Comparison of ENCODE assay signal across 8 cellular contexts in the genomic region with DNA sequence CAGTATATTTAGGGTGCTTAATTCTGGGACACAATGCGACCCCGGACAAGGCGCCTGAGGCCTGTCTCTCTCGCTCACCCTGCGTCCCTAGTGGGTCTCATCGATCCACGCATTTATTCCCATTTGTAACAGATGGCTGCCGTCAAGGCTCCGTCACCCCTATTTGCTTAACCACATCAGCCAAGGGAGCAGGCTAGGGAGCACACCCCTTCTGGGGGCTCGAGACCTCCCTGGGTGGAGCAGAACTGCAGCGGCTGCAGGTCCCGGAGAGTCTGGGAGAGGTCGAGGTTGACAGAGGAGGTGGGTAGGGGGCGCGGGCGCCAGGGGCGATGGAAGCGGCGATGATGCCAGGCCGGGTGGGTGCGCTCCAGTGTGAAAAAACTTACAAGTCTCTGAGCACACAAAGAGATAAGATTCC. TPM values are rescaled to one million over a fixed set of nuclear protein-coding genes. Genes with fewer than 3 reads are reported as not detected.
DNase-seq lines count a peak whose midpoint lies in the region; ATAC-seq and TF ChIP-seq lines count a peak whose summit lies in the region.

No MANE protein-coding gene starts in this region.

- DNase-seq in GM13977 (ENCODE audit: low spot score) (peak; percentile 7), PC-9 (peak in 1 of 2 experiments; percentile 6), hepatocyte (ENCODE audit: low spot score) (peak; percentile 35), skeletal muscle cell (ENCODE audit: low read depth) (no peak), Kasumi-1 (lab: John Stamatoyannopoulos, UW) (no peak), DMS114 treated with DMSO at 0.1 percent for 48 hours (lab: John Stamatoyannopoulos, UW; ENCODE audit: unreplicated experiment) (no peak), GM13976 (ENCODE audit: low spot score) (no peak)
- DNase-seq in activated naive CD8-positive, alpha-beta T cell treated with anti-CD3 and anti-CD28 coated beads, Interleukin-2, amount 10 ng/mL, durations not matched to agents 7 days and 5 days = peak; percentile 50

- intact Hi-C loops in PC-9 (cut with micrococcal nuclease; ENCODE audit: unreplicated experiment) = loop anchor here (5.0 kb wide), 1 partner anchor 604 kb away; no protein-coding TSS in a partner anchor

- H3K36me3 Mint-ChIP-seq in activated naive CD8-positive, alpha-beta T cell treated with anti-CD3 and anti-CD28 coated beads, Interleukin-2, amount 10 ng/mL, durations not matched to agents 7 days and 5 days = peaks cover 7% of the 10 kb centered on the region

- H3K27ac Mint-ChIP-seq in activated naive CD8-positive, alpha-beta T cell treated with anti-CD3 and anti-CD28 coated beads, Interleukin-2, amount 10 ng/mL, durations not matched to agents 7 days and 5 days = peak overlapping the region; percentile 100

- H4K20me1 ChIP-seq in PC-9 (ENCODE audit: insufficient read depth) (peaks cover 4% of the 10 kb centered on the region; the same call in 1 of the 2 replicates), hepatocyte (ENCODE audit: insufficient read depth, poor library complexity, severe bottlenecking) (no peaks in the 10 kb centered on the region)

- under 1% methylated on average over 21 of the region's 21 CpGs for WGBS in hepatocyte (ENCODE audit: low lambda C conversion rate, missing lambda C conversion rate)

- H3K4me1 ChIP-seq in PC-9 (replicated peaks; ENCODE audit: insufficient read depth) (peaks cover 6% of the 10 kb centered on the region; the same call in 1 of the 2 replicates), hepatocyte (ENCODE audit: insufficient read depth) (peaks cover 14% of the 10 kb centered on the region)

- peak overlapping the region; percentile 88 for H2AFZ ChIP-seq in PC-9
- H2AFZ ChIP-seq in hepatocyte = peak overlapping the region; percentile 71

- H3K79me2 ChIP-seq in PC-9 (ENCODE audit: low read depth) (peaks cover 63% of the 10 kb centered on the region), hepatocyte (peaks cover 60% of the 10 kb centered on the region)

- no peaks in the 10 kb centered on the region for H3K9me3 Mint-ChIP-seq in activated naive CD8-positive, alpha-beta T cell treated with anti-CD3 and anti-CD28 coated beads, Interleukin-2, amount 10 ng/mL, durations not matched to agents 7 days and 5 days

- H3K9me3 ChIP-seq in PC-9 (ENCODE audit: insufficient read depth, low read depth) (no peaks in the 10 kb centered on the region; the same call in 1 of the 2 replicates), hepatocyte (ENCODE audit: low read depth) (no peaks in the 10 kb centered on the region)

- no TSS peak for BruUV-seq in PC-9 (replicated peaks; lab: Mats Ljungman, UMichigan)

- POLR2A ChIA-PET in PC-9 (lab: Charles Lee; ENCODE audit: unreplicated experiment) = no interaction called here
- POLR2A ChIA-PET in activated naive CD8-positive, alpha-beta T cell treated with anti-CD3 and anti-CD28 coated beads, Interleukin-2, amount 10 ng/mL, durations not matched to agents 7 days and 5 days (lab: Charles Lee) = interaction anchor here (2.5 to 4.1 kb wide), 2 partner anchors 13 to 15 kb away, joined by 11 to 19 read pairs; no protein-coding TSS in a partner anchor

- H3K4me2 ChIP-seq in PC-9 = peak overlapping the region; percentile 85
- H3K4me2 ChIP-seq in hepatocyte = peak overlapping the region; percentile 87

- peak overlapping the region; percentile 99 for H3K4me3 Mint-ChIP-seq in activated naive CD8-positive, alpha-beta T cell treated with anti-CD3 and anti-CD28 coated beads, Interleukin-2, amount 10 ng/mL, durations not matched to agents 7 days and 5 days

- CTCF ChIA-PET in PC-9 (lab: Charles Lee) = no interaction called here

- H3K27ac ChIP-seq in PC-9 = peak overlapping the region; percentile 63
- peak overlapping the region; percentile 89 for H3K27ac ChIP-seq in hepatocyte

- no peaks in the 10 kb centered on the region for H3K9me2 ChIP-seq in PC-9 (ENCODE audit: insufficient read depth)
- H3K9me2 ChIP-seq in hepatocyte (replicated peaks; ENCODE audit: insufficient read depth) = no peaks in the 10 kb centered on the region

- peaks cover 36% of the 10 kb centered on the region for H3K4me1 Mint-ChIP-seq in activated naive CD8-positive, alpha-beta T cell treated with anti-CD3 and anti-CD28 coated beads, Interleukin-2, amount 10 ng/mL, durations not matched to agents 7 days and 5 days

- H3K27me3 ChIP-seq in PC-9 (ENCODE audit: insufficient read depth, low read depth) = no peaks in the 10 kb centered on the region
- H3K27me3 ChIP-seq in hepatocyte = no peaks in the 10 kb centered on the region

- ATAC-seq in activated naive CD8-positive, alpha-beta T cell treated with anti-CD3 and anti-CD28 coated beads, Interleukin-2, amount 10 ng/mL, durations not matched to agents 7 days and 5 days (ENCODE audit: low read depth) = no peak

- TF ChIP-seq CTCF in GM13977 (IDR thresholded peaks at IDR 0.05; ENCODE audit: extremely low read depth, insufficient read depth, missing control alignments) = no peak
- TF ChIP-seq CTCF in PC-9 (conservative IDR thresholded peaks at IDR 0.05) = no peak
- no peak for TF ChIP-seq CTCF in hepatocyte (IDR thresholded peaks at IDR 0.05; ENCODE audit: poor library complexity)
- no peak for TF ChIP-seq CTCF in GM13976 (IDR thresholded peaks at IDR 0.05; ENCODE audit: borderline replicate concordance, control extremely low read depth, extremely low read depth, insufficient read depth, missing control alignments)

- no peaks in the 10 kb centered on the region for H3K27me3 Mint-ChIP-seq in activated naive CD8-positive, alpha-beta T cell treated with anti-CD3 and anti-CD28 coated beads, Interleukin-2, amount 10 ng/mL, durations not matched to agents 7 days and 5 days

- H3K36me3 ChIP-seq in PC-9 (ENCODE audit: low read depth) = peaks cover 7% of the 10 kb centered on the region
- H3K36me3 ChIP-seq in hepatocyte (replicated peaks; ENCODE audit: insufficient read depth, low read depth) = no peaks in the 10 kb centered on the region

- H3F3A ChIP-seq in PC-9 (ENCODE audit: insufficient read depth, low read depth) = peaks cover 5% of the 10 kb centered on the region

- in situ Hi-C loops in GM13977 (cut with MboI; ENCODE audit: low pct_unique_long_range_greater_than_20kb, low sequenced_read_pairs, unreplicated experiment) = no loop called here
- in situ Hi-C loops in GM13976 (cut with MboI; ENCODE audit: low sequenced_read_pairs, unreplicated experiment) = no loop called here

- H3K4me3 ChIP-seq in PC-9 = peak overlapping the region; percentile 98
- peak overlapping the region; percentile 84 for H3K4me3 ChIP-seq in hepatocyte
- H3K4me3 ChIP-seq in skeletal muscle cell (ENCODE audit: low read depth, low read length) = peak overlapping the region; percentile 100

RNA-seq across cellular contexts. Expression of gene ALG5, which starts 0.5 kb away (rescaled TPM):
- total RNA-seq in PC-9 (2021) = 17.7 and 18.8 TPM in 2 replicates
- total RNA-seq in activated naive CD8-positive, alpha-beta T cell treated with anti-CD3 and anti-CD28 coated beads, Interleukin-2, amount 10 ng/mL, durations not matched to agents 7 days and 5 days = 10 to 100 TPM; 22.5 to 27.2 TPM
- total RNA-seq in hepatocyte = 66.2 and 69.9 TPM in 2 replicates
- 99.4 and 100 TPM in 2 replicates for polyA plus RNA-seq in hepatocyte

RNA-seq across cellular contexts. Expression of gene EXOSC8, which starts 2.0 kb away (rescaled TPM):
- total RNA-seq in PC-9 (2021) (44.1 and 51.2 TPM in 2 replicates), hepatocyte (31.8 and 35.6 TPM in 2 replicates)
- 100 to 1,000 TPM in 1 of 2 experiments, 10 to 100 TPM in 1; 98.8 to 105 TPM for total RNA-seq in activated naive CD8-positive, alpha-beta T cell treated with anti-CD3 and anti-CD28 coated beads, Interleukin-2, amount 10 ng/mL, durations not matched to agents 7 days and 5 days
- 61.1 and 61.3 TPM in 2 replicates for polyA plus RNA-seq in hepatocyte

Comparison
In these comparisons a context has a peak if more than half of its experiments do, and no peak if none do; other contexts are left out.
1. DNase-seq: peak in GM13977 (single experiment), activated naive CD8-positive, alpha-beta T cell treated with anti-CD3 and anti-CD28 coated beads, Interleukin-2, amount 10 ng/mL, durations not matched to agents 7 days and 5 days (single experiment) and hepatocyte (single experiment); none in skeletal muscle cell (single experiment), Kasumi-1 (0 of 2), DMS114 treated with DMSO at 0.1 percent for 48 hours (single experiment) and GM13976 (single experiment).
2. Peak in every context shown above with its lines, with median percentiles within 50 percentile points of each other: H3K4me3 ChIP-seq.